20 cellular contexts compared by ENCODE assay signal in genomic region chr1:61046434-61046833, GRCh38.
"Had no signal": no experiment of that assay in that cellular context is flagged by ENCODE, and none has a peak within 500 bp of the region (broad histone marks: within the 10 kb centered on the region; RNA-seq: fewer than 3 reads in every experiment).

No MANE protein-coding gene starts in this region.

- ATAC-seq: left ventricle myocardium superior; mucosa of descending colon; right cardiac atrium; stimulated activated effector memory CD8-positive, alpha-beta T cell treated with anti-CD3 and anti-CD28 coated beads, Interleukin-12 subunit alpha, Interleukin-12 subunit beta, amount 100 ng/mL, for 72 hours had no signal

- H3K9me3 ChIP-seq: esophagus squamous epithelium, mucosa of descending colon, prostate gland, sigmoid colon, stomach, tibial artery had no signal

- H3K36me3 ChIP-seq: esophagus squamous epithelium, neural progenitor cell, prostate gland, sigmoid colon, stomach, tibial artery had no signal

- DNase-seq: effector CD8-positive, alpha-beta T cell; endodermal cell; esophagus squamous epithelium; foreskin melanocyte; left ventricle myocardium superior; mesenchymal stem cell; mucosa of descending colon; naive B cell; right cardiac atrium; sigmoid colon; stimulated activated CD4-positive, alpha-beta T cell treated with anti-CD3 and anti-CD28 coated beads, Interleukin-2, amount 100 ng/mL, for 24 hours; stimulated activated CD4-positive, alpha-beta T cell treated with anti-CD3 and anti-CD28 coated beads, Interleukin-4, amount 100 ng/mL, for 24 hours; stimulated activated naive CD4-positive, alpha-beta T cell treated with Interleukin-2 at 50 U/mL for 16 hours; stomach; tibial artery had no signal

- FAIRE-seq: colon had no signal

- H3K4me1 ChIP-seq: prostate gland had no signal

- H3K27ac ChIP-seq: neural progenitor cell, prostate gland, sigmoid colon, stomach had no signal

- H2AFZ ChIP-seq: neural progenitor cell had no signal

- H3K27me3 ChIP-seq: esophagus squamous epithelium, sigmoid colon, tibial artery had no signal

- H3K9ac ChIP-seq: neural progenitor cell had no signal

- H3K4me2 ChIP-seq: neural progenitor cell had no signal

- H3K4me3 ChIP-seq: esophagus squamous epithelium, lung, mucosa of descending colon, neural progenitor cell, prostate gland, sigmoid colon, stomach, tibial artery had no signal
